Comparison of ENCODE assay signal across 1 cellular context in genomic region chr1:33429846-33430750, GRCh38.
TF ChIP-seq lines count a peak whose summit lies in the region.

No MANE protein-coding gene starts in this region.

TF ChIP-seq in GM12878, 131 proteins besides CTCF, POLR2A, EP300 and RAD21:
- TF ChIP-seq CREB1 (IDR thresholded peaks at IDR 0.05; ENCODE audit: low read depth), result no peak
- no peak for TF ChIP-seq NBN (IDR thresholded peaks at IDR 0.05)
- peak; percentile 46; the same call in 1 of the 2 replicates for TF ChIP-seq DPF2 (IDR thresholded peaks at IDR 0.05)
